19 cellular contexts compared by ENCODE assay signal in the genomic region with DNA sequence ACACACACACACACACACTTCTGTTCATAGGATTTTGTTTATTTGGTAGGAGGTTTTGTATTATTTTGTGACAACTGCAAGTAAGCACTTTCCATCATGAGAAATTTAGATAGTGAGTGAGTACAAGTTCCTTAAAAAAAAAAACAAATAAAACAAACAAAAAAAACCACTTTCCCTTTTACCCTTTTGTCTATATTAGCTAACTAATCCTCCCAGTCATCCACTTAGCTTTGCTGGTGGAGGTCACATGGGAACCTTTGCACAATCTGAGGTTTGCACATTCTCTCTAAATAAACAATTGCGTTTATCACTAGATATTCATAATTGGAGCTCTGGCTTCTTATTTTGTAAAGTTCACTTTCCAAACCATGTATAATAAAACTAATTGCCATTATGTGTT. TPM values are rescaled to one million over a fixed set of nuclear protein-coding genes. Genes with fewer than 3 reads are reported as not detected.
DNase-seq lines count a peak whose midpoint lies in the region; ATAC-seq and TF ChIP-seq lines count a peak whose summit lies in the region.
"Had no signal": no experiment of that assay in that cellular context is flagged by ENCODE, and none has a peak within 500 bp of the region (broad histone marks: within the 10 kb centered on the region; RNA-seq: fewer than 3 reads in every experiment).

No MANE protein-coding gene starts in this region.

- no peak for TF ChIP-seq EP300 in SK-N-SH (IDR thresholded peaks at IDR 0.05; ENCODE audit: borderline replicate concordance in 1 of 2, low read depth in 1 of 2, low read length in 1 of 2)

- no peak overlapping the region for H3K4me3 ChIP-seq in HEK293 (ENCODE audit: low read depth, low read length)
- no peak overlapping the region for H3K4me3 ChIP-seq in epithelial cell of esophagus (ENCODE audit: low read length)
- H3K4me3 ChIP-seq in right lobe of liver, result peak overlapping the region in 2 of 3 donors; percentile 12 to 15
- no peak overlapping the region for H3K4me3 ChIP-seq in upper lobe of right lung
- H3K4me3 ChIP-seq in SK-N-SH (ENCODE audit: low read depth in 2 of 2, low read length in 1 of 2), result no peak overlapping the region
- H3K4me3 ChIP-seq: heart right ventricle, suprapubic skin had no signal

- POLR2A ChIA-PET in HEK293 (lab: Yijun Ruan, JAX), result no interaction called here
- POLR2A ChIA-PET in SK-N-SH (lab: Yijun Ruan, JAX), result no interaction called here

- H3K27ac ChIP-seq in HEK293 (ENCODE audit: extremely low read depth, low read depth, low read length) (no peak overlapping the region), right lobe of liver (peak overlapping the region; percentile 16 to 73 (median 44)), upper lobe of right lung (no peak overlapping the region), SK-N-SH (ENCODE audit: low read depth in 2 of 2, low read length in 1 of 2) (no peak overlapping the region; a peak in 1 of 4 replicates)
- H3K27ac ChIP-seq: suprapubic skin had no signal

- no peak overlapping the region for H2AFZ ChIP-seq in SK-N-SH (ENCODE audit: low read depth)

- TF ChIP-seq RAD21 in SK-N-SH (IDR thresholded peaks at IDR 0.05; ENCODE audit: low read length), result no peak

- peaks cover 7% of the 10 kb centered on the region for H3F3A ChIP-seq in SK-N-SH (replicated peaks; ENCODE audit: insufficient read depth)

- no peak for TF ChIP-seq POLR2A in right lobe of liver (IDR thresholded peaks at IDR 0.05)

- H3K36me3 ChIP-seq in HEK293 (ENCODE audit: control insufficient read depth in 2 of 2, insufficient read depth in 1 of 2, low read length in 2 of 2) (no peaks in the 10 kb centered on the region), right lobe of liver (no peaks in the 10 kb centered on the region), upper lobe of right lung (no peaks in the 10 kb centered on the region), SK-N-SH (replicated peaks in 1 of 2; ENCODE audit: control insufficient read depth in 1 of 2, insufficient read depth in 2 of 2, low read length in 1 of 2) (peaks cover 3 to 8% of the 10 kb centered on the region in 2 experiments)
- H3K36me3 ChIP-seq: heart right ventricle, suprapubic skin had no signal

- intact Hi-C loops in right lobe of liver (cut with DNase I) (no loop called here), upper lobe of right lung (cut with DNase I) (no loop called here)

- ATAC-seq in right lobe of liver, result peak; percentile 62 to 85 (median 68)
- ATAC-seq in upper lobe of right lung, result peak; percentile 66
- no peak for ATAC-seq in GM21723 (IDR thresholded peaks at IDR 0.05; ENCODE audit: unreplicated experiment)
- no peak for ATAC-seq in HG03108 (IDR thresholded peaks at IDR 0.05; ENCODE audit: unreplicated experiment)
- ATAC-seq: activated CD8-positive, alpha-beta memory T cell treated with anti-CD3 and anti-CD28 coated beads, Interleukin-2, amount 10 ng/mL, durations not matched to agents 7 days and 5 days; heart right ventricle had no signal

- WGBS in right lobe of liver (ENCODE audit: insufficient coverage, low coverage, low lambda C conversion rate, missing lambda C conversion rate), result 15% methylated on average over 1 of the region's 1 CpG
- WGBS in SK-N-SH (ENCODE audit: low lambda C conversion rate), result 79% methylated on average over 1 of the region's 1 CpG

- DNase-seq in epithelial cell of esophagus (ENCODE audit: low read depth), result peak; percentile 41
- peak in 1 of 3 donors; percentile 78 for DNase-seq in right lobe of liver
- no peak for DNase-seq in upper lobe of right lung
- no peak for DNase-seq in SK-N-SH
- DNase-seq: activated CD4-positive, alpha-beta T cell treated with anti-CD3 and anti-CD28 coated beads for 4 hours; activated CD8-positive, alpha-beta memory T cell treated with anti-CD3 and anti-CD28 coated beads, Interleukin-2, amount 10 ng/mL, durations not matched to agents 7 days and 5 days; DMS79; heart right ventricle; HFFc6; immature natural killer cell; NCI-H1436; NCI-H2171 treated with DMSO at 0.1 percent for 48 hours; NCI-H748 treated with DMSO at 0.1 percent for 48 hours; nucleus accumbens; Right ventricle myocardium superior had no signal

- CTCF ChIA-PET in HEK293 (lab: Yijun Ruan, JAX), result interaction anchor here (0.7 kb wide), 1 partner anchor 466 kb away, joined by 3 read pairs; no protein-coding TSS in a partner anchor
- CTCF ChIA-PET in SK-N-SH (lab: Yijun Ruan, JAX), result interaction anchor here (2.0 kb wide), 1 partner anchor 10 kb away, joined by 6 read pairs; no protein-coding TSS in a partner anchor

- H4K20me1 ChIP-seq in SK-N-SH (ENCODE audit: insufficient read depth), result no peaks in the 10 kb centered on the region

- TF ChIP-seq CTCF in HEK293 (tag by site-specific recombination; IDR thresholded peaks at IDR 0.05) (no peak), epithelial cell of esophagus (IDR thresholded peaks at IDR 0.05; ENCODE audit: insufficient read depth, low read depth, low read length, missing control alignments) (no peak), right lobe of liver (IDR thresholded peaks at IDR 0.05) (no peak), upper lobe of right lung (IDR thresholded peaks at IDR 0.05) (no peak), SK-N-SH (IDR thresholded peaks at IDR 0.05) (no peak)

- no peak overlapping the region for H3K9ac ChIP-seq in SK-N-SH

- H3K9me2 ChIP-seq in SK-N-SH, result no peaks in the 10 kb centered on the region

- H3K4me1 ChIP-seq in HEK293 (ENCODE audit: control insufficient read depth, insufficient read depth, low read length), result peaks cover 6% of the 10 kb centered on the region; the same call in 1 of the 2 replicates
- peaks cover 0 to 78% (median 26%) of the 10 kb centered on the region in 4 donors for H3K4me1 ChIP-seq in right lobe of liver
- H3K4me1 ChIP-seq in upper lobe of right lung, result peaks cover 35% of the 10 kb centered on the region
- H3K4me1 ChIP-seq in SK-N-SH (ENCODE audit: control insufficient read depth in 1 of 2, insufficient read depth in 2 of 2, low read depth in 1 of 2, low read length in 1 of 2), result peaks cover 3 to 24% of the 10 kb centered on the region in 2 experiments; a peak in 2 of 4 replicates

- no peak overlapping the region for H3K4me2 ChIP-seq in SK-N-SH

- peaks cover 31% of the 10 kb centered on the region; the same call in 1 of the 2 replicates for H3K79me2 ChIP-seq in SK-N-SH (ENCODE audit: insufficient read depth)

- H3K9me3 ChIP-seq in HEK293 (ENCODE audit: control insufficient read depth, insufficient read depth, low read depth, low read length), result no peaks in the 10 kb centered on the region
- no peaks in the 10 kb centered on the region for H3K9me3 ChIP-seq in right lobe of liver
- H3K9me3 ChIP-seq in upper lobe of right lung, result no peaks in the 10 kb centered on the region
- no peaks in the 10 kb centered on the region for H3K9me3 ChIP-seq in SK-N-SH
- H3K9me3 ChIP-seq: heart right ventricle, suprapubic skin had no signal

- H3K27me3 ChIP-seq in right lobe of liver, result no peaks in the 10 kb centered on the region
- no peaks in the 10 kb centered on the region for H3K27me3 ChIP-seq in upper lobe of right lung
- H3K27me3 ChIP-seq in SK-N-SH (ENCODE audit: insufficient read depth), result no peaks in the 10 kb centered on the region
- H3K27me3 ChIP-seq: heart right ventricle, suprapubic skin had no signal

TF ChIP-seq in HEK293, 187 proteins besides CTCF, POLR2A, EP300 and RAD21 (continues in another document):
- no peak for TF ChIP-seq ZNF138 (tag by site-specific recombination; IDR thresholded peaks at IDR 0.05; ENCODE audit: borderline replicate concordance)
- peak; percentile 95 for TF ChIP-seq PRDM1 (tag by site-specific recombination; IDR thresholded peaks at IDR 0.05)
- TF ChIP-seq, protein P1, sequence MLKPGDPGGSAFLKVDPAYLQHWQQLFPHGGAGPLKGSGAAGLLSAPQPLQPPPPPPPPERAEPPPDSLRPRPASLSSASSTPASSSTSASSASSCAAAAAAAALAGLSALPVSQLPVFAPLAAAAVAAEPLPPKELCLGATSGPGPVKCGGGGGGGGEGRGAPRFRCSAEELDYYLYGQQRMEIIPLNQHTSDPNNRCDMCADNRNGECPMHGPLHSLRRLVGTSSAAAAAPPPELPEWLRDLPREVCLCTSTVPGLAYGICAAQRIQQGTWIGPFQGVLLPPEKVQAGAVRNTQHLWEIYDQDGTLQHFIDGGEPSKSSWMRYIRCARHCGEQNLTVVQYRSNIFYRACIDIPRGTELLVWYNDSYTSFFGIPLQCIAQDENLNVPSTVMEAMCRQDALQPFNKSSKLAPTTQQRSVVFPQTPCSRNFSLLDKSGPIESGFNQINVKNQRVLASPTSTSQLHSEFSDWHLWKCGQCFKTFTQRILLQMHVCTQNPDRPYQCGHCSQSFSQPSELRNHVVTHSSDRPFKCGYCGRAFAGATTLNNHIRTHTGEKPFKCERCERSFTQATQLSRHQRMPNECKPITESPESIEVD (tag by site-specific recombination; IDR thresholded peaks at IDR 0.05), result peak; percentile 82
- TF ChIP-seq TCF7L2 (IDR thresholded peaks at IDR 0.05; ENCODE audit: borderline replicate concordance, low read depth, low read length), result no peak

TF ChIP-seq in SK-N-SH, 30 proteins besides CTCF, POLR2A, EP300 and RAD21 (continues in another document):
- TF ChIP-seq GATA2 (CRISPR knock-in tag; IDR thresholded peaks at IDR 0.05), result no peak
- TF ChIP-seq YY1 (IDR thresholded peaks at IDR 0.05; ENCODE audit: low read depth), result no peak
- no peak for TF ChIP-seq FOXJ3 (CRISPR knock-in tag; IDR thresholded peaks at IDR 0.05)
- TF ChIP-seq FOSL2 (IDR thresholded peaks at IDR 0.05; ENCODE audit: borderline replicate concordance, low read depth), result no peak
- TF ChIP-seq, protein P2, sequence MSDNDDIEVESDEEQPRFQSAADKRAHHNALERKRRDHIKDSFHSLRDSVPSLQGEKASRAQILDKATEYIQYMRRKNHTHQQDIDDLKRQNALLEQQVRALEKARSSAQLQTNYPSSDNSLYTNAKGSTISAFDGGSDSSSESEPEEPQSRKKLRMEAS (IDR thresholded peaks at IDR 0.05; ENCODE audit: low read depth), result no peak
- no peak for TF ChIP-seq CHD2 (IDR thresholded peaks at IDR 0.05; ENCODE audit: low read length, partially characterized antibody)
- TF ChIP-seq RXRA (IDR thresholded peaks at IDR 0.05; ENCODE audit: borderline replicate concordance, low read depth), result no peak
- TF ChIP-seq JUND (IDR thresholded peaks at IDR 0.05), result no peak
- no peak for TF ChIP-seq NRF1 (IDR thresholded peaks at IDR 0.05; ENCODE audit: low read depth, low read length)

RNA-seq across cellular contexts. Expression of gene ITGA1, which starts 6.8 kb away (rescaled TPM):
- total RNA-seq in right lobe of liver (100 to 1,000 TPM in 1 of 6 experiments, 10 to 100 TPM in 5; 66.5 to 116 (median 82.1) TPM), upper lobe of right lung (94.8 TPM)
- 7.7 and 9.9 TPM in 2 replicates for polyA plus RNA-seq in SK-N-SH (2012; rRNA removed)
- polyA plus RNA-seq in SK-N-SH (2012; cell fraction: cytosol; rRNA removed), result 5.2 and 9.2 TPM in 2 replicates
- 4.5 and 11.5 TPM in 2 replicates for polyA plus RNA-seq in SK-N-SH (2012; cell fraction: nucleus; rRNA removed)

RNA-seq across cellular contexts. Expression of gene PELO, which starts 6.8 kb away (rescaled TPM):
- total RNA-seq in right lobe of liver, result 10 to 100 TPM; 14.6 to 24.6 (median 17.6) TPM
- total RNA-seq in upper lobe of right lung, result 41.3 TPM
- polyA plus RNA-seq in SK-N-SH (2012; rRNA removed), result 10.7 and 11.5 TPM in 2 replicates
- polyA plus RNA-seq in SK-N-SH (2012; cell fraction: cytosol; rRNA removed), result 8.8 and 10.3 TPM in 2 replicates
- 13.5 and 14.3 TPM in 2 replicates for polyA plus RNA-seq in SK-N-SH (2012; cell fraction: nucleus; rRNA removed)

Comparison
In these comparisons a context has a peak if more than half of its experiments do, and no peak if none do; other contexts are left out.
1. H3K27ac ChIP-seq: peak in right lobe of liver (3 of 3); none in HEK293 (single experiment), upper lobe of right lung (single experiment) and SK-N-SH (0 of 2).
2. H3K4me3 ChIP-seq: peak in right lobe of liver (2 of 3); none in HEK293 (single experiment), epithelial cell of esophagus (single experiment), upper lobe of right lung (single experiment) and SK-N-SH (0 of 2).
3. ATAC-seq: peak in right lobe of liver (4 of 4) and upper lobe of right lung (single experiment); none in GM21723 (single experiment) and HG03108 (single experiment).